10 cellular contexts compared by ENCODE assay signal in the genomic region with DNA sequence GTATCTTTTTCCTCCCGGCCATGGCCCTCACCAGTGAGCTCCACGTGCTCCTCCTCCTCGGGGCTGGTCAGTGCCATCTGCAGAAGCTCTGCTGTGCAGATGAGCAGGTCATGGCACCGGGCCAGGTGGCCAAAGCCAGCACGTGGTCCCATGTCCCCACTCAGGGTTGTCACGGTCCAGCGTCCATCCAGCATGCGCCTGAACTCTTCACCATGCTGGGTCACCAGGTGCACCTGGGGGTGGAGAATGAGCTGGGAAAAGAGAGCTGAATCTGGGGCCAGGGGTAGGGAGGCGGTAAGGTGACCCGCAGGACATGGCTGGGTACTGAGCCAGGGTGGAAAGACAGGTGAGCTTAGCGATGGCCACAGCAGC. TPM values are rescaled to one million over a fixed set of nuclear protein-coding genes. Genes with fewer than 3 reads are reported as not detected.
DNase-seq lines count a peak whose midpoint lies in the region; ATAC-seq and TF ChIP-seq lines count a peak whose summit lies in the region.
"Had no signal": no experiment of that assay in that cellular context is flagged by ENCODE, and none has a peak within 500 bp of the region (broad histone marks: within the 10 kb centered on the region; RNA-seq: fewer than 3 reads in every experiment).

No MANE protein-coding gene starts in this region.

- H3K27ac ChIP-seq in tibial artery, result peak overlapping the region; percentile 84 to 91

- no peak for ATAC-seq in activated naive CD8-positive, alpha-beta T cell treated with anti-CD3 and anti-CD28 coated beads, Interleukin-2, amount 50 U/mL, for 24 hours
- no peak for ATAC-seq in activated T-helper 17 cell treated with anti-CD3 and anti-CD28 coated beads, Interleukin-2, amount 50 U/mL, for 72 hours (replicated peaks)
- ATAC-seq in memory B cell (ENCODE audit: low read depth) (no peak), sciatic nerve (no peak)

- H3K4me3 ChIP-seq in tibial artery, result peak overlapping the region; percentile 56 to 63

- intact Hi-C loops in tibial artery (cut with DNase I; ENCODE audit: low total_unique reads), result loop anchor here (10.0 kb wide), 1 partner anchor 146 kb away; the partner anchor contains the start of gene CNP
- intact Hi-C loops in sciatic nerve (cut with DNase I), result loop anchor here (5.0 kb wide), 2 partner anchors 44 to 84 kb away; no protein-coding TSS in a partner anchor

- DNase-seq in activated naive CD8-positive, alpha-beta T cell treated with anti-CD3 and anti-CD28 coated beads, Interleukin-2, amount 50 U/mL, for 24 hours, result no peak
- DNase-seq in memory B cell (ENCODE audit: low spot score in 2 of 2) (no peak), tibial artery (no peak), sciatic nerve (ENCODE audit: low spot score) (no peak), COR-L47 (lab: John Stamatoyannopoulos, UW) (no peak), NCI-H1436 (lab: John Stamatoyannopoulos, UW) (no peak)
- DNase-seq: islet precursor cell had no signal

- H3K36me3 Mint-ChIP-seq in activated naive CD8-positive, alpha-beta T cell, result peaks cover 2% of the 10 kb centered on the region
- peaks cover 6% of the 10 kb centered on the region for H3K36me3 Mint-ChIP-seq in activated naive CD8-positive, alpha-beta T cell treated with anti-CD3 and anti-CD28 coated beads, Interleukin-2, amount 50 U/mL, for 24 hours (ENCODE audit: low read depth)
- H3K36me3 Mint-ChIP-seq in activated T-helper 17 cell treated with anti-CD3 and anti-CD28 coated beads, Interleukin-2, amount 50 U/mL, for 72 hours (ENCODE audit: low read depth), result peaks cover 9% of the 10 kb centered on the region
- H3K36me3 Mint-ChIP-seq in memory B cell, result peaks cover 9% of the 10 kb centered on the region

- peak overlapping the region; percentile 96 for H3K27ac Mint-ChIP-seq in activated naive CD8-positive, alpha-beta T cell
- no peak overlapping the region for H3K27ac Mint-ChIP-seq in activated naive CD8-positive, alpha-beta T cell treated with anti-CD3 and anti-CD28 coated beads, Interleukin-2, amount 50 U/mL, for 24 hours
- peak overlapping the region; percentile 95 for H3K27ac Mint-ChIP-seq in activated T-helper 17 cell treated with anti-CD3 and anti-CD28 coated beads, Interleukin-2, amount 50 U/mL, for 72 hours
- H3K27ac Mint-ChIP-seq in memory B cell, result no peak overlapping the region

- no peaks in the 10 kb centered on the region for H3K9me3 ChIP-seq in tibial artery
- H3K9me3 ChIP-seq: MG63 had no signal

- H3K36me3 ChIP-seq in tibial artery, result peaks cover 9 to 35% (median 10%) of the 10 kb centered on the region in 3 donors

- no peak for TF ChIP-seq CTCF in tibial artery (IDR thresholded peaks at IDR 0.05)

- peaks cover 38% of the 10 kb centered on the region for H3K4me1 Mint-ChIP-seq in activated naive CD8-positive, alpha-beta T cell (ENCODE audit: low read depth)
- H3K4me1 Mint-ChIP-seq in activated naive CD8-positive, alpha-beta T cell treated with anti-CD3 and anti-CD28 coated beads, Interleukin-2, amount 50 U/mL, for 24 hours, result peaks cover 34% of the 10 kb centered on the region
- H3K4me1 Mint-ChIP-seq in activated T-helper 17 cell treated with anti-CD3 and anti-CD28 coated beads, Interleukin-2, amount 50 U/mL, for 72 hours, result peaks cover 5% of the 10 kb centered on the region
- peaks cover 37% of the 10 kb centered on the region for H3K4me1 Mint-ChIP-seq in memory B cell

- H3K4me3 Mint-ChIP-seq in activated naive CD8-positive, alpha-beta T cell, result peak overlapping the region; percentile 87
- no peak overlapping the region for H3K4me3 Mint-ChIP-seq in activated naive CD8-positive, alpha-beta T cell treated with anti-CD3 and anti-CD28 coated beads, Interleukin-2, amount 50 U/mL, for 24 hours
- peak overlapping the region; percentile 8 for H3K4me3 Mint-ChIP-seq in activated T-helper 17 cell treated with anti-CD3 and anti-CD28 coated beads, Interleukin-2, amount 50 U/mL, for 72 hours
- peak overlapping the region; percentile 32 for H3K4me3 Mint-ChIP-seq in memory B cell

- no peaks in the 10 kb centered on the region for H3K27me3 ChIP-seq in tibial artery
- H3K27me3 ChIP-seq: MG63 had no signal

- H3K4me1 ChIP-seq in tibial artery, result peaks cover 0 to 20% (median 12%) of the 10 kb centered on the region in 4 donors

- no peaks in the 10 kb centered on the region for H3K27me3 Mint-ChIP-seq in activated naive CD8-positive, alpha-beta T cell
- no peaks in the 10 kb centered on the region for H3K27me3 Mint-ChIP-seq in activated naive CD8-positive, alpha-beta T cell treated with anti-CD3 and anti-CD28 coated beads, Interleukin-2, amount 50 U/mL, for 24 hours
- no peaks in the 10 kb centered on the region for H3K27me3 Mint-ChIP-seq in activated T-helper 17 cell treated with anti-CD3 and anti-CD28 coated beads, Interleukin-2, amount 50 U/mL, for 72 hours
- no peaks in the 10 kb centered on the region for H3K27me3 Mint-ChIP-seq in memory B cell

- no peaks in the 10 kb centered on the region for H3K9me3 Mint-ChIP-seq in activated naive CD8-positive, alpha-beta T cell (ENCODE audit: low read depth)
- H3K9me3 Mint-ChIP-seq in activated naive CD8-positive, alpha-beta T cell treated with anti-CD3 and anti-CD28 coated beads, Interleukin-2, amount 50 U/mL, for 24 hours, result no peaks in the 10 kb centered on the region
- no peaks in the 10 kb centered on the region for H3K9me3 Mint-ChIP-seq in activated T-helper 17 cell treated with anti-CD3 and anti-CD28 coated beads, Interleukin-2, amount 50 U/mL, for 72 hours
- no peaks in the 10 kb centered on the region for H3K9me3 Mint-ChIP-seq in memory B cell

RNA-seq across cellular contexts. Expression of gene DHX58, which starts 1.3 kb away (rescaled TPM):
- 10 to 100 TPM; 12.0 to 19.1 TPM for total RNA-seq in activated T-helper 17 cell treated with anti-CD3 and anti-CD28 coated beads, Interleukin-2, amount 50 U/mL, for 72 hours
- total RNA-seq in sciatic nerve, result 24.8 TPM

RNA-seq across cellular contexts. Expression of gene KAT2A, which starts 9.9 kb away (rescaled TPM):
- total RNA-seq in activated T-helper 17 cell treated with anti-CD3 and anti-CD28 coated beads, Interleukin-2, amount 50 U/mL, for 72 hours, result 10 to 100 TPM; 32.8 to 44.2 TPM
- 58.0 TPM for total RNA-seq in sciatic nerve

RNA-seq across cellular contexts. Expression of gene HSPB9, which starts 11.4 kb away (rescaled TPM):
- total RNA-seq in activated T-helper 17 cell treated with anti-CD3 and anti-CD28 coated beads, Interleukin-2, amount 50 U/mL, for 72 hours, result under 1 TPM in 1 of 2 donors, not detected in 1; 0.13 TPM
- total RNA-seq in sciatic nerve, result not detected

RNA-seq across cellular contexts. Expression of gene ZNF385C, which starts 13.0 kb away (rescaled TPM):
- total RNA-seq in activated T-helper 17 cell treated with anti-CD3 and anti-CD28 coated beads, Interleukin-2, amount 50 U/mL, for 72 hours, result under 1 TPM; 0.15 to 0.48 TPM
- total RNA-seq in sciatic nerve, result 3.0 TPM

RNA-seq across cellular contexts. Expression of gene RAB5C, which starts 43.5 kb away (rescaled TPM):
- total RNA-seq in activated T-helper 17 cell treated with anti-CD3 and anti-CD28 coated beads, Interleukin-2, amount 50 U/mL, for 72 hours, result 10 to 100 TPM; 30.4 to 77.7 TPM
- total RNA-seq in sciatic nerve, result 96.1 TPM

Comparison
In these comparisons a context has a peak if more than half of its experiments do, and no peak if none do; other contexts are left out.
1. H3K27ac Mint-ChIP-seq: peak in activated naive CD8-positive, alpha-beta T cell (single experiment) and activated T-helper 17 cell treated with anti-CD3 and anti-CD28 coated beads, Interleukin-2, amount 50 U/mL, for 72 hours (single experiment); none in activated naive CD8-positive, alpha-beta T cell treated with anti-CD3 and anti-CD28 coated beads, Interleukin-2, amount 50 U/mL, for 24 hours (single experiment) and memory B cell (single experiment).